Comparison of ENCODE assay signal across 38 cellular contexts in the genomic region with DNA sequence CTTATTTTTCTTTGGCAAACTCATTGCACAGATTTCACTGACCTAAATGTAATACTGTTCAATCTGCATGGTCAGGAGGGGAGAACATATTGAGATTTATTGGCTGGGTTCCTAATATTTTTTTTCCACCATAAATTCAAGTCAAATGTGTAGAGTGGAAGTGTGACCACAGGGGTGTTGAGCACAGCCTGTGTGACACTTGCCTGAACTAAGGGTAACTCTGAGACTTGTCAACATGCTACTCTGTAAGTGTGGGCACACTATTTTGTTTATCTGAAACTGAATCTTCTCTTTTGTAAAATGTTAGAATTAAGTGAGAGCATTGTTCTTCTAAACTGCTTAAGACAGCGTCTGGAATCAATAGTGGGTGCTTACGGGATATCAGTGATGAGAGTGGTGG.
"Had no signal": no experiment of that assay in that cellular context is flagged by ENCODE, and none has a peak within 500 bp of the region (broad histone marks: within the 10 kb centered on the region; RNA-seq: fewer than 3 reads in every experiment).

No MANE protein-coding gene starts in this region.

- H3K27ac ChIP-seq: adrenal gland, ascending aorta, body of pancreas, brain microvascular endothelial cell, breast epithelium, cardiac muscle cell had no signal

- H3K36me3 Mint-ChIP-seq: activated naive CD4-positive, alpha-beta T cell treated with anti-CD3 and anti-CD28 coated beads, Interleukin-2, amount 10 ng/mL, durations not matched to agents 7 days and 5 days; activated naive CD4-positive, alpha-beta T cell treated with anti-CD3 and anti-CD28 coated beads, Interleukin-2, amount 50 U/mL, for 24 hours; activated naive CD4-positive, alpha-beta T cell treated with anti-CD3 and anti-CD28 coated beads, Interleukin-2, amount 50 U/mL, for 72 hours; activated naive CD8-positive, alpha-beta T cell; activated naive CD8-positive, alpha-beta T cell treated with anti-CD3 and anti-CD28 coated beads for 36 hours; activated naive CD8-positive, alpha-beta T cell treated with anti-CD3 and anti-CD28 coated beads, Interleukin-2, amount 10 ng/mL, durations not matched to agents 7 days and 5 days; brain had no signal

- H3K4me3 ChIP-seq: adrenal gland, ascending aorta, body of pancreas, breast epithelium, cardiac muscle cell had no signal

- DNase-seq: activated effector memory CD4-positive, alpha-beta T cell treated with anti-CD3 and anti-CD28 coated beads, Interleukin-2, amount 50 U/mL, for 16 hours; activated effector memory CD4-positive, alpha-beta T cell treated with Interleukin-2 at 50 U/mL for 16 hours; activated gamma-delta T cell; activated gamma-delta T cell treated with Interleukin-2 at 50 U/mL for 16 hours; activated naive CD4-positive, alpha-beta T cell; activated naive CD4-positive, alpha-beta T cell treated with anti-CD3 and anti-CD28 coated beads for 36 hours; activated naive CD4-positive, alpha-beta T cell treated with anti-CD3 and anti-CD28 coated beads, Interleukin-2, amount 10 ng/mL, durations not matched to agents 7 days and 5 days; activated naive CD4-positive, alpha-beta T cell treated with anti-CD3 and anti-CD28 coated beads, Interleukin-2, amount 50 U/mL, for 16 hours; activated naive CD4-positive, alpha-beta T cell treated with Interleukin-2 at 50 U/mL for 16 hours; activated naive CD8-positive, alpha-beta T cell treated with anti-CD3 and anti-CD28 coated beads for 36 hours; activated naive CD8-positive, alpha-beta T cell treated with anti-CD3 and anti-CD28 coated beads, Interleukin-2, amount 10 ng/mL, durations not matched to agents 7 days and 5 days; activated naive CD8-positive, alpha-beta T cell treated with anti-CD3 and anti-CD28 coated beads, Interleukin-2, amount 50 U/mL, for 24 hours; activated T-cell treated with anti-CD3 and anti-CD28 coated beads, Interleukin-2, amount 50 U/mL, for 1 hour; activated T-cell treated with anti-CD3 and anti-CD28 coated beads, Interleukin-2, amount 50 U/mL, for 24 hours; activated T-cell treated with anti-CD3 and anti-CD28 coated beads, Interleukin-2, amount 50 U/mL, for 4 hours; activated T-cell treated with anti-CD3 and anti-CD28 coated beads, Interleukin-2, amount 50 U/mL, for 48 hours; activated T-cell treated with anti-CD3 and anti-CD28 coated beads, Interleukin-2, amount 50 U/mL, for 72 hours; adrenal gland; amniotic stem cell; amygdala; anterior cingulate cortex; aorta; body of pancreas; brain microvascular endothelial cell; caudate nucleus; central memory CD4-positive, alpha-beta T cell; cerebellar nuclear complex had no signal

- H3K4me3 Mint-ChIP-seq: activated naive CD4-positive, alpha-beta T cell treated with anti-CD3 and anti-CD28 coated beads for 36 hours; activated naive CD4-positive, alpha-beta T cell treated with anti-CD3 and anti-CD28 coated beads, Interleukin-2, amount 10 ng/mL, durations not matched to agents 7 days and 5 days; activated naive CD4-positive, alpha-beta T cell treated with anti-CD3 and anti-CD28 coated beads, Interleukin-2, amount 50 U/mL, for 24 hours; activated naive CD8-positive, alpha-beta T cell; activated naive CD8-positive, alpha-beta T cell treated with anti-CD3 and anti-CD28 coated beads for 36 hours; activated naive CD8-positive, alpha-beta T cell treated with anti-CD3 and anti-CD28 coated beads, Interleukin-2, amount 10 ng/mL, durations not matched to agents 7 days and 5 days; activated naive CD8-positive, alpha-beta T cell treated with anti-CD3 and anti-CD28 coated beads, Interleukin-2, amount 50 U/mL, for 24 hours; activated T-cell treated with anti-CD3 and anti-CD28 coated beads, Interleukin-2, amount 50 U/mL, for 24 hours; activated T-cell treated with anti-CD3 and anti-CD28 coated beads, Interleukin-2, amount 50 U/mL, for 4 hours; activated T-cell treated with anti-CD3 and anti-CD28 coated beads, Interleukin-2, amount 50 U/mL, for 72 hours; activated T-helper 1 cell treated with anti-CD3 and anti-CD28 coated beads, Interleukin-12 subunit alpha, Interleukin-12 subunit beta, Interleukin-2, Interleukin-4 antibody, amounts not matched to agents 30 ng/mL and 10 ng/mL and 1 ng/mL, durations not matched to agents 14 hours and 24 hours and 36 hours; activated T-helper 17 cell treated with anti-CD3 and anti-CD28 coated beads, Interleukin-2, amount 50 U/mL, for 72 hours; brain; central memory CD8-positive, alpha-beta T cell had no signal

- ATAC-seq: activated naive CD4-positive, alpha-beta T cell treated with anti-CD3 and anti-CD28 coated beads, Interleukin-2, amount 50 U/mL, for 72 hours; activated naive CD8-positive, alpha-beta T cell treated with anti-CD3 and anti-CD28 coated beads, Interleukin-2, amount 50 U/mL, for 24 hours; activated T-cell treated with anti-CD3 and anti-CD28 coated beads, Interleukin-2, amount 50 U/mL, for 4 hours; activated T-cell treated with anti-CD3 and anti-CD28 coated beads, Interleukin-2, amount 50 U/mL, for 72 hours; activated T-helper 17 cell treated with anti-CD3 and anti-CD28 coated beads, Interleukin-2, amount 50 U/mL, for 72 hours; body of pancreas had no signal

- H3K36me3 ChIP-seq: adrenal gland, ascending aorta, brain microvascular endothelial cell, breast epithelium, cardiac muscle cell had no signal

- H3K27me3 Mint-ChIP-seq: activated naive CD4-positive, alpha-beta T cell treated with anti-CD3 and anti-CD28 coated beads, Interleukin-2, amount 10 ng/mL, durations not matched to agents 7 days and 5 days; activated naive CD4-positive, alpha-beta T cell treated with anti-CD3 and anti-CD28 coated beads, Interleukin-2, amount 50 U/mL, for 24 hours; activated naive CD8-positive, alpha-beta T cell; activated naive CD8-positive, alpha-beta T cell treated with anti-CD3 and anti-CD28 coated beads for 36 hours; activated naive CD8-positive, alpha-beta T cell treated with anti-CD3 and anti-CD28 coated beads, Interleukin-2, amount 10 ng/mL, durations not matched to agents 7 days and 5 days; activated naive CD8-positive, alpha-beta T cell treated with anti-CD3 and anti-CD28 coated beads, Interleukin-2, amount 50 U/mL, for 24 hours; activated T-cell treated with anti-CD3 and anti-CD28 coated beads, Interleukin-2, amount 50 U/mL, for 24 hours; activated T-helper 17 cell treated with anti-CD3 and anti-CD28 coated beads, Interleukin-2, amount 50 U/mL, for 72 hours; central memory CD8-positive, alpha-beta T cell had no signal

- H3K27ac Mint-ChIP-seq: activated naive CD4-positive, alpha-beta T cell treated with anti-CD3 and anti-CD28 coated beads for 36 hours; activated naive CD4-positive, alpha-beta T cell treated with anti-CD3 and anti-CD28 coated beads, Interleukin-2, amount 10 ng/mL, durations not matched to agents 7 days and 5 days; activated naive CD4-positive, alpha-beta T cell treated with anti-CD3 and anti-CD28 coated beads, Interleukin-2, amount 50 U/mL, for 24 hours; activated naive CD4-positive, alpha-beta T cell treated with anti-CD3 and anti-CD28 coated beads, Interleukin-2, amount 50 U/mL, for 72 hours; activated naive CD8-positive, alpha-beta T cell; activated naive CD8-positive, alpha-beta T cell treated with anti-CD3 and anti-CD28 coated beads for 36 hours; activated naive CD8-positive, alpha-beta T cell treated with anti-CD3 and anti-CD28 coated beads, Interleukin-2, amount 10 ng/mL, durations not matched to agents 7 days and 5 days; activated naive CD8-positive, alpha-beta T cell treated with anti-CD3 and anti-CD28 coated beads, Interleukin-2, amount 50 U/mL, for 24 hours; activated T-cell treated with anti-CD3 and anti-CD28 coated beads, Interleukin-2, amount 50 U/mL, for 24 hours; activated T-cell treated with anti-CD3 and anti-CD28 coated beads, Interleukin-2, amount 50 U/mL, for 72 hours; activated T-helper 1 cell treated with anti-CD3 and anti-CD28 coated beads, Interleukin-12 subunit alpha, Interleukin-12 subunit beta, Interleukin-2, Interleukin-4 antibody, amounts not matched to agents 30 ng/mL and 10 ng/mL and 1 ng/mL, durations not matched to agents 14 hours and 24 hours and 36 hours; activated T-helper 17 cell treated with anti-CD3 and anti-CD28 coated beads, Interleukin-2, amount 50 U/mL, for 72 hours; activated T-helper 2 cell treated with anti-CD3 and anti-CD28 coated beads, Interferon-gamma antibody, Interleukin-2, Interleukin-4, amounts not matched to agents 10 μg/mL and 5 μg/mL and 100 μg/mL, durations not matched to agents 14 hours and 24 hours and 36 hours; brain had no signal

- H3K9me3 Mint-ChIP-seq: activated naive CD4-positive, alpha-beta T cell treated with anti-CD3 and anti-CD28 coated beads for 36 hours; activated naive CD4-positive, alpha-beta T cell treated with anti-CD3 and anti-CD28 coated beads, Interleukin-2, amount 50 U/mL, for 24 hours; activated naive CD8-positive, alpha-beta T cell treated with anti-CD3 and anti-CD28 coated beads for 36 hours; activated T-cell treated with anti-CD3 and anti-CD28 coated beads, Interleukin-2, amount 50 U/mL, for 4 hours; activated T-helper 1 cell treated with anti-CD3 and anti-CD28 coated beads, Interleukin-12 subunit alpha, Interleukin-12 subunit beta, Interleukin-2, Interleukin-4 antibody, amounts not matched to agents 30 ng/mL and 10 ng/mL and 1 ng/mL, durations not matched to agents 14 hours and 24 hours and 36 hours; activated T-helper 17 cell treated with anti-CD3 and anti-CD28 coated beads, Interleukin-2, amount 50 U/mL, for 72 hours; activated T-helper 2 cell treated with anti-CD3 and anti-CD28 coated beads, Interferon-gamma antibody, Interleukin-2, Interleukin-4, amounts not matched to agents 10 μg/mL and 5 μg/mL and 100 μg/mL, durations not matched to agents 14 hours and 24 hours and 36 hours had no signal

- H3K4me1 ChIP-seq: ascending aorta, breast epithelium had no signal

- H3K27me3 ChIP-seq: adrenal gland, ascending aorta, body of pancreas, brain microvascular endothelial cell, breast epithelium, cardiac muscle cell had no signal

- H3K4me1 Mint-ChIP-seq: activated naive CD4-positive, alpha-beta T cell treated with anti-CD3 and anti-CD28 coated beads, Interleukin-2, amount 10 ng/mL, durations not matched to agents 7 days and 5 days; activated naive CD4-positive, alpha-beta T cell treated with anti-CD3 and anti-CD28 coated beads, Interleukin-2, amount 50 U/mL, for 24 hours; activated naive CD8-positive, alpha-beta T cell treated with anti-CD3 and anti-CD28 coated beads for 36 hours; activated naive CD8-positive, alpha-beta T cell treated with anti-CD3 and anti-CD28 coated beads, Interleukin-2, amount 10 ng/mL, durations not matched to agents 7 days and 5 days; activated naive CD8-positive, alpha-beta T cell treated with anti-CD3 and anti-CD28 coated beads, Interleukin-2, amount 50 U/mL, for 24 hours; activated T-helper 17 cell treated with anti-CD3 and anti-CD28 coated beads, Interleukin-2, amount 50 U/mL, for 72 hours; central memory CD8-positive, alpha-beta T cell had no signal
